Comparison of ENCODE assay signal across 13 cellular contexts in the genomic region with DNA sequence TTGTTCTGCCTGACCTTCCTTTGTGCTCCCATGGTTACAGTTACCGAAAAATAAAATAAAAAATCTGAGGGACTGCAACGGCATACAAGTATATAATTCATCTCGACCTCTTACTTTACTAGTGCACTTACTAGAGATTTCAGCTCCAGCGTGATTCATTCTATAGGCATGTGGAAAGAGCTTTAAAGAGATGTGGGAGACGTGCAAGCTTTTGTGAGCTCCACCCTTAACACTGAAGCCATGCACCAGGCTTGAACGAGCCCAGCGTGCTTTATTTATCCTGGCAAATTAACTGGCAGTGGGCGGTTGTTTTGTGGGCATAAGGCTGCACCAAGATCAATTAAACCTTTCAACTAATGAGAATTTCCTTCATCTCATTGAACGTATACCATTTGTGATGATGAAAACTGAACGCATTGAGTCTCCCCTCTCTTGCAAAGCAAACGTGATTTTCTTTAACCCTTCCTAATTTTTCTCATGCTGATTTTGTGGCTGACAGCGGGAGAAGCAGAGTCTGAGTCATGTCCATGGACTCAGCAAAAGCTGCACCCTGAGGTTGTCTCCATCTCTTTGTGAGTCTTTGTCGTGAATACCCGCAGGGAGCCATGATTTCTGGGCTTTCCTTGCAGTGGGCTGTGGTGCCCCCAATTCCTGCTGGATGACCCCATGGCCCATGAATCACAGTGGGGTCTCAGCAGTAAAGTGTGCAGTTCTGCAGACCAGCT.
A peak's percentile ranks its signal among the peaks of the same experiment; 100 is the strongest.
DNase-seq lines count a peak whose midpoint lies in the region; ATAC-seq and TF ChIP-seq lines count a peak whose summit lies in the region.
"Had no signal": no experiment of that assay in that cellular context is flagged by ENCODE, and none has a peak within 500 bp of the region (broad histone marks: within the 10 kb centered on the region; RNA-seq: fewer than 3 reads in every experiment).

No MANE protein-coding gene starts in this region.

- no peaks in the 10 kb centered on the region for H4K20me1 ChIP-seq in GM23248 (ENCODE audit: insufficient read depth)

- H3K36me3 Mint-ChIP-seq in effector memory CD8-positive, alpha-beta T cell (ENCODE audit: insufficient read depth), result no peaks in the 10 kb centered on the region
- H3K36me3 Mint-ChIP-seq in activated CD4-positive, alpha-beta memory T cell treated with anti-CD3 and anti-CD28 coated beads for 36 hours, result no peaks in the 10 kb centered on the region

- H3K79me2 ChIP-seq in GM23248 (ENCODE audit: insufficient read depth), result no peaks in the 10 kb centered on the region

- H3K27ac ChIP-seq in GM23248 (peak overlapping the region; percentile 89), SJSA1 (peak overlapping the region; percentile 96), dorsolateral prefrontal cortex (no peak overlapping the region)
- H3K27ac ChIP-seq: pancreas, transverse colon had no signal

- H3K4me3 Mint-ChIP-seq in effector memory CD8-positive, alpha-beta T cell, result no peak overlapping the region
- H3K4me3 Mint-ChIP-seq in activated CD4-positive, alpha-beta memory T cell treated with anti-CD3 and anti-CD28 coated beads for 36 hours, result no peak overlapping the region

- DNase-seq in GM23248 (peak; percentile 84), SJSA1 (ENCODE audit: low read depth in 1 of 2, low spot score in 2 of 2) (peak; percentile 64 to 80), fibroblast of peridontal ligament (ENCODE audit: extremely low read depth) (peak; percentile 66), NCI-H1436 treated with DMSO at 0.1 percent for 48 hours (lab: John Stamatoyannopoulos, UW) (no peak), dorsolateral prefrontal cortex (no peak)
- DNase-seq in effector memory CD8-positive, alpha-beta T cell, result no peak
- DNase-seq in activated CD4-positive, alpha-beta memory T cell treated with anti-CD3 and anti-CD28 coated beads for 36 hours, result no peak
- DNase-seq: activated naive CD4-positive, alpha-beta T cell; DND-41; NCI-H1930; pancreas; transverse colon had no signal

- TF ChIP-seq CTCF in dorsolateral prefrontal cortex (IDR thresholded peaks at IDR 0.05 in 54 of 56, conservative IDR thresholded peaks at IDR 0.05 in 2 of 56; ENCODE audit: low read depth in 1 of 56, partially characterized antibody in 56 of 56), result no peak

- 0 to 3% methylated on average over 14 of the region's 14 CpGs for WGBS in GM23248 (ENCODE audit: low coverage in 1 of 2, low lambda C conversion rate in 2 of 2, missing lambda C conversion rate in 2 of 2), 2 experiments

- H3K9ac ChIP-seq in GM23248, result peak overlapping the region; percentile 65
- H3K9ac ChIP-seq in skeletal muscle satellite cell (ENCODE audit: low read depth, low read length), result peak overlapping the region; percentile 24

- H3F3A ChIP-seq in GM23248 (ENCODE audit: insufficient read depth), result peaks cover 23% of the 10 kb centered on the region

- H3K9me2 ChIP-seq in GM23248 (ENCODE audit: insufficient read depth), result no peaks in the 10 kb centered on the region

- no peaks in the 10 kb centered on the region for H3K4me1 Mint-ChIP-seq in effector memory CD8-positive, alpha-beta T cell (ENCODE audit: low read depth in 2 of 2)
- no peaks in the 10 kb centered on the region for H3K4me1 Mint-ChIP-seq in activated CD4-positive, alpha-beta memory T cell treated with anti-CD3 and anti-CD28 coated beads for 36 hours (ENCODE audit: low read depth)

- H3K27me3 ChIP-seq in GM23248 (replicated peaks; ENCODE audit: insufficient read depth), result no peaks in the 10 kb centered on the region
- no peaks in the 10 kb centered on the region for H3K27me3 ChIP-seq in SJSA1 (replicated peaks)
- H3K27me3 ChIP-seq in skeletal muscle satellite cell (ENCODE audit: control insufficient read depth, insufficient read depth, low read length), result no peaks in the 10 kb centered on the region
- H3K27me3 ChIP-seq in dorsolateral prefrontal cortex, result peaks cover 0 to 64% (median 16%) of the 10 kb centered on the region in 45 donors
- H3K27me3 ChIP-seq: pancreas, transverse colon had no signal

- H3K36me3 ChIP-seq in GM23248 (ENCODE audit: low read depth) (no peaks in the 10 kb centered on the region), SJSA1 (no peaks in the 10 kb centered on the region), skeletal muscle satellite cell (ENCODE audit: insufficient read depth, low read length) (no peaks in the 10 kb centered on the region)
- H3K36me3 ChIP-seq: pancreas, transverse colon had no signal

- H2AFZ ChIP-seq in GM23248, result peak overlapping the region; percentile 59

- CTCF ChIA-PET in activated CD4-positive, alpha-beta memory T cell treated with anti-CD3 and anti-CD28 coated beads for 36 hours (lab: Charles Lee), result no interaction called here

- in situ Hi-C loops in GM23248 (cut with MboI), result no loop called here

- no peaks in the 10 kb centered on the region for H3K27me3 Mint-ChIP-seq in effector memory CD8-positive, alpha-beta T cell
- H3K27me3 Mint-ChIP-seq in activated CD4-positive, alpha-beta memory T cell treated with anti-CD3 and anti-CD28 coated beads for 36 hours, result no peaks in the 10 kb centered on the region

- no peak for ATAC-seq in effector memory CD8-positive, alpha-beta T cell (replicated peaks)
- ATAC-seq: pancreas had no signal

- H3K9me3 ChIP-seq in GM23248 (ENCODE audit: low read depth) (no peaks in the 10 kb centered on the region), SJSA1 (replicated peaks) (no peaks in the 10 kb centered on the region), skeletal muscle satellite cell (replicated peaks; ENCODE audit: low read length) (peaks cover 3% of the 10 kb centered on the region)
- H3K9me3 ChIP-seq: pancreas, transverse colon had no signal

- H3K9me3 Mint-ChIP-seq in effector memory CD8-positive, alpha-beta T cell, result no peaks in the 10 kb centered on the region
- H3K9me3 Mint-ChIP-seq in activated CD4-positive, alpha-beta memory T cell treated with anti-CD3 and anti-CD28 coated beads for 36 hours, result no peaks in the 10 kb centered on the region

- POLR2A ChIA-PET in activated CD4-positive, alpha-beta memory T cell treated with anti-CD3 and anti-CD28 coated beads for 36 hours (lab: Charles Lee), result no interaction called here

- peaks cover 25% of the 10 kb centered on the region for H3K4me1 ChIP-seq in GM23248 (ENCODE audit: insufficient read depth)
- peaks cover 29% of the 10 kb centered on the region for H3K4me1 ChIP-seq in SJSA1 (replicated peaks)
- H3K4me1 ChIP-seq in skeletal muscle satellite cell (ENCODE audit: control insufficient read depth, insufficient read depth, low read length), result peaks cover 11% of the 10 kb centered on the region
- H3K4me1 ChIP-seq: pancreas, transverse colon had no signal

- intact Hi-C loops in activated CD4-positive, alpha-beta memory T cell treated with anti-CD3 and anti-CD28 coated beads for 36 hours (cut with micrococcal nuclease), result no loop called here
- intact Hi-C loops in dorsolateral prefrontal cortex (cut with DNase I), result no loop called here

- peak overlapping the region; percentile 71 for H3K4me2 ChIP-seq in GM23248 (ENCODE audit: unreplicated experiment)
- peak overlapping the region; percentile 60 for H3K4me2 ChIP-seq in skeletal muscle satellite cell (ENCODE audit: low read length)

- H3K27ac Mint-ChIP-seq in effector memory CD8-positive, alpha-beta T cell, result no peak overlapping the region
- no peak overlapping the region for H3K27ac Mint-ChIP-seq in activated CD4-positive, alpha-beta memory T cell treated with anti-CD3 and anti-CD28 coated beads for 36 hours

- H3K4me3 ChIP-seq in GM23248 (peak overlapping the region; percentile 63), SJSA1 (no peak overlapping the region), skeletal muscle satellite cell (ENCODE audit: low read length) (no peak overlapping the region), dorsolateral prefrontal cortex (no peak overlapping the region)
- H3K4me3 ChIP-seq: pancreas, transverse colon had no signal

Comparison
In these comparisons a context has a peak if more than half of its experiments do, and no peak if none do; other contexts are left out.
1. DNase-seq: peak in GM23248 (single experiment), SJSA1 (2 of 2) and fibroblast of peridontal ligament (single experiment); none in effector memory CD8-positive, alpha-beta T cell (0 of 3), activated CD4-positive, alpha-beta memory T cell treated with anti-CD3 and anti-CD28 coated beads for 36 hours (single experiment), NCI-H1436 treated with DMSO at 0.1 percent for 48 hours (single experiment) and dorsolateral prefrontal cortex (0 of 10).
2. H3K27ac ChIP-seq: peak in GM23248 (single experiment) and SJSA1 (single experiment); none in dorsolateral prefrontal cortex (0 of 59).